In the genomic region with DNA sequence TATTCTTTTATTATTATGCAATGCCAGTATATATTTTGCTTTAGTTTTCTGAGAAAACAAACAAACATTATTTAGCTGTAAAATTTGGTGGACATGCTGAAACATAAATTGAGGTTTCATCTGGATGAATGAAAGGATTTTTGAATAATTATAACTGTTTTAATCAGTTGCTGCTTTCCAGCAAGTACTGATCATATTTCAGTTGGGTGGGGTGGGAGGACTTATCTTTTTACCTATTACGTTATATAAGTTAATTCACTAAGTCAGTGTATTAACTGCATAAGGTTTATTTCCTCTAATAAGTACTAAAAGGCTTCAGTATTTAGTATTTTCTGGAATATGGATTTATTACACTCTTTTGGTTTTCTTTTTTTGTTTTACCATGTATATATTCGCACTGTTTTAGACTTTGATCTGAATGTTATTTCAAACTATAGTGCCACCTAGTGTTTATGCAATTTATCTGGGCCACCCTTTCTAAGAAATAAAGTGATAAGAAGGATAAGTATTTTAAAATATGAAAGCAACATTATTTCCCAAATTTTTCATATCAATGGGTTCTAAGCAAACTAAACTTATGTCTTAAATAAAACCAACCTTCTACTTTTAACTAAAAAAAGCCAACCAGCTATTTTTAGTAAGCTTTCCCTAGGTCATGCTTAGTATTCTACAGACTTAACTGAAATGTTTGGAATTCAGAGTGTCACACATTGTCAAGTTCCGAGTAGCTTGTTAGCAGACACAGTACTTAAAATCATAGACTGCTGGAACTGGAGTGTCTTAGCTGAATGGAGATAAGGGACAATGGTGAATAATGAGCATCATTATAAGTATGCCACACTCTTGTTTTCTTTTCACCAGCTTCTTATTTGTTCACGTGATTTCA, we compare ENCODE assay signal across 8 cellular contexts.
DNase-seq lines count a peak whose midpoint lies in the region; ATAC-seq and TF ChIP-seq lines count a peak whose summit lies in the region.

No MANE protein-coding gene starts in this region.

- no peaks in the 10 kb centered on the region for H3K4me1 Mint-ChIP-seq in type B pancreatic cell (ENCODE audit: unreplicated experiment)

- H3K9me3 Mint-ChIP-seq in type B pancreatic cell: no peaks in the 10 kb centered on the region

- H3K4me3 ChIP-seq in Peyer's patch (no peak overlapping the region), fibroblast of the aortic adventitia (ENCODE audit: low read depth, low read length) (no peak overlapping the region)

- peak; percentile 52 for ATAC-seq in HG02852 (IDR thresholded peaks at IDR 0.05; ENCODE audit: unreplicated experiment)
- no peak for ATAC-seq in GM21515 (IDR thresholded peaks at IDR 0.05; ENCODE audit: unreplicated experiment)

- H3K27ac ChIP-seq in Peyer's patch: no peak overlapping the region

- DNase-seq in COR-L47 (lab: John Stamatoyannopoulos, UW) (peak; percentile 26), Peyer's patch (no peak), fibroblast of the aortic adventitia (ENCODE audit: low read depth) (peak; percentile 62), type B pancreatic cell (ENCODE audit: extremely low spot score, unreplicated experiment) (no peak), activated gamma-delta T cell treated with Interleukin-2 at 50 U/mL for 16 hours (no peak), ureter (ENCODE audit: low spot score) (no peak)

- H3K36me3 Mint-ChIP-seq in type B pancreatic cell: no peaks in the 10 kb centered on the region

- no peak overlapping the region for H3K27ac Mint-ChIP-seq in type B pancreatic cell

- no peaks in the 10 kb centered on the region for H3K27me3 ChIP-seq in Peyer's patch

- H3K36me3 ChIP-seq in Peyer's patch: no peaks in the 10 kb centered on the region

- no peaks in the 10 kb centered on the region for H3K4me1 ChIP-seq in Peyer's patch

- H3K4me3 Mint-ChIP-seq in type B pancreatic cell: no peak overlapping the region

- no peaks in the 10 kb centered on the region for H3K27me3 Mint-ChIP-seq in type B pancreatic cell

- H3K9me3 ChIP-seq in Peyer's patch: no peaks in the 10 kb centered on the region

- no peak for TF ChIP-seq POLR2A in Peyer's patch (IDR thresholded peaks at IDR 0.05)

- TF ChIP-seq CTCF in Peyer's patch (IDR thresholded peaks at IDR 0.05): peak in 4 of 6 experiments; percentile 38 to 45 (median 42)
- peak; percentile 55 for TF ChIP-seq CTCF in fibroblast of the aortic adventitia (IDR thresholded peaks at IDR 0.05; ENCODE audit: insufficient read depth, low read length)
- peak; percentile 82 for TF ChIP-seq CTCF in type B pancreatic cell (conservative IDR thresholded peaks at IDR 0.05)

Comparison
In these comparisons a context has a peak if more than half of its experiments do, and no peak if none do; other contexts are left out.
1. DNase-seq: peak in COR-L47 (single experiment) and fibroblast of the aortic adventitia (single experiment); none in Peyer's patch (0 of 3), type B pancreatic cell (single experiment), activated gamma-delta T cell treated with Interleukin-2 at 50 U/mL for 16 hours (single experiment) and ureter (single experiment).
2. Peak in every context shown above with its lines, with median percentiles within 50 percentile points of each other: CTCF ChIP-seq.